In genomic region chr1:225460737-225461532, GRCh38 we compare ENCODE assay signal across 9 cellular contexts. TPM values are rescaled to one million over a fixed set of nuclear protein-coding genes. Genes with fewer than 3 reads are reported as not detected.
DNase-seq lines count a peak whose midpoint lies in the region; ATAC-seq and TF ChIP-seq lines count a peak whose summit lies in the region.
"Had no signal": no experiment of that assay in that cellular context is flagged by ENCODE, and none has a peak within 500 bp of the region (broad histone marks: within the 10 kb centered on the region; RNA-seq: fewer than 3 reads in every experiment).

No MANE protein-coding gene starts in this region.

- WGBS in right lobe of liver (ENCODE audit: insufficient coverage, low coverage, low lambda C conversion rate, missing lambda C conversion rate), result 57% methylated on average over 4 of the region's 8 CpGs
- no CpG with 5 or more reads among the region's 8 CpGs for WGBS in trophoblast cell (ENCODE audit: extremely low coverage, insufficient coverage, insufficient read length)

- H3K36me3 Mint-ChIP-seq in activated T-helper 1 cell treated with anti-CD3 and anti-CD28 coated beads, Interleukin-12 subunit alpha, Interleukin-12 subunit beta, Interleukin-2, Interleukin-4 antibody, amounts not matched to agents 30 ng/mL and 10 ng/mL and 1 ng/mL, durations not matched to agents 14 hours and 24 hours and 36 hours (ENCODE audit: low read depth), result peaks cover 3% of the 10 kb centered on the region

- no peak overlapping the region for H3K23ac ChIP-seq in trophoblast cell (ENCODE audit: low read length)

- ATAC-seq in right lobe of liver, result peak; percentile 5 to 56 (median 34)
- ATAC-seq in stimulated activated naive CD8-positive, alpha-beta T cell treated with anti-CD3 and anti-CD28 coated beads, Interleukin-15, amount 100 ng/mL, for 72 hours, result peak; percentile 93
- no peak for ATAC-seq in GM21717 (IDR thresholded peaks at IDR 0.05; ENCODE audit: unreplicated experiment)

- H4K8ac ChIP-seq in trophoblast cell (ENCODE audit: low read depth, low read length), result no peak overlapping the region

- H3K9me3 ChIP-seq in right lobe of liver (no peaks in the 10 kb centered on the region), trophoblast cell (ENCODE audit: insufficient read depth, low read depth, low read length) (peaks cover 2% of the 10 kb centered on the region)
- H3K9me3 ChIP-seq: Peyer's patch had no signal

- H3K4me3 Mint-ChIP-seq in activated T-helper 1 cell treated with anti-CD3 and anti-CD28 coated beads, Interleukin-12 subunit alpha, Interleukin-12 subunit beta, Interleukin-2, Interleukin-4 antibody, amounts not matched to agents 30 ng/mL and 10 ng/mL and 1 ng/mL, durations not matched to agents 14 hours and 24 hours and 36 hours, result peak overlapping the region; percentile 1
- peak overlapping the region in 1 of 2 donors; percentile 71 for H3K4me3 Mint-ChIP-seq in stimulated activated naive CD8-positive, alpha-beta T cell treated with anti-CD3 and anti-CD28 coated beads, Interleukin-15, amount 100 ng/mL, for 72 hours

- no peak overlapping the region for H4K12ac ChIP-seq in trophoblast cell (ENCODE audit: low read depth, low read length)

- no peak overlapping the region for H3K4me2 ChIP-seq in trophoblast cell (ENCODE audit: low read length)

- H3K4me1 Mint-ChIP-seq in activated T-helper 1 cell treated with anti-CD3 and anti-CD28 coated beads, Interleukin-12 subunit alpha, Interleukin-12 subunit beta, Interleukin-2, Interleukin-4 antibody, amounts not matched to agents 30 ng/mL and 10 ng/mL and 1 ng/mL, durations not matched to agents 14 hours and 24 hours and 36 hours (ENCODE audit: low read depth), result peaks cover 55% of the 10 kb centered on the region
- H3K4me1 Mint-ChIP-seq in stimulated activated naive CD8-positive, alpha-beta T cell treated with anti-CD3 and anti-CD28 coated beads, Interleukin-15, amount 100 ng/mL, for 72 hours, result peaks cover 57% of the 10 kb centered on the region

- no peak overlapping the region for H3K9ac ChIP-seq in trophoblast cell (ENCODE audit: low read length)

- no peak for TF ChIP-seq POLR2A in right lobe of liver (IDR thresholded peaks at IDR 0.05)

- peaks cover 0 to 11% (median 2%) of the 10 kb centered on the region in 4 donors for H3K4me1 ChIP-seq in right lobe of liver
- peaks cover 6 to 9% of the 10 kb centered on the region in 2 experiments for H3K4me1 ChIP-seq in trophoblast cell (ENCODE audit: control insufficient read depth in 1 of 2, insufficient read depth in 2 of 2, low read length in 2 of 2)

- H3K4ac ChIP-seq in trophoblast cell (ENCODE audit: low read depth, low read length), result no peak overlapping the region

- peak; percentile 77 for DNase-seq in activated CD8-positive, alpha-beta memory T cell treated with anti-CD3 and anti-CD28 coated beads for 24 hours
- DNase-seq in activated CD8-positive, alpha-beta memory T cell treated with anti-CD3 and anti-CD28 coated beads, Interleukin-2, amount 50 U/mL, for 48 hours, result no peak
- DNase-seq in activated T-helper 1 cell treated with anti-CD3 and anti-CD28 coated beads, Interleukin-12 subunit alpha, Interleukin-12 subunit beta, Interleukin-2, Interleukin-4 antibody, amounts not matched to agents 30 ng/mL and 10 ng/mL and 1 ng/mL, durations not matched to agents 14 hours and 24 hours and 36 hours (ENCODE audit: low spot score), result no peak
- DNase-seq in right lobe of liver (no peak), amygdala (lab: John Stamatoyannopoulos, UW) (no peak), trophoblast cell (no peak)
- peak in 1 of 2 donors; percentile 66 for DNase-seq in stimulated activated naive CD8-positive, alpha-beta T cell treated with anti-CD3 and anti-CD28 coated beads, Interleukin-15, amount 100 ng/mL, for 72 hours

- no peaks in the 10 kb centered on the region for H3K9me3 Mint-ChIP-seq in activated T-helper 1 cell treated with anti-CD3 and anti-CD28 coated beads, Interleukin-12 subunit alpha, Interleukin-12 subunit beta, Interleukin-2, Interleukin-4 antibody, amounts not matched to agents 30 ng/mL and 10 ng/mL and 1 ng/mL, durations not matched to agents 14 hours and 24 hours and 36 hours
- no peaks in the 10 kb centered on the region for H3K9me3 Mint-ChIP-seq in stimulated activated naive CD8-positive, alpha-beta T cell treated with anti-CD3 and anti-CD28 coated beads, Interleukin-15, amount 100 ng/mL, for 72 hours

- H3K27me3 Mint-ChIP-seq in activated T-helper 1 cell treated with anti-CD3 and anti-CD28 coated beads, Interleukin-12 subunit alpha, Interleukin-12 subunit beta, Interleukin-2, Interleukin-4 antibody, amounts not matched to agents 30 ng/mL and 10 ng/mL and 1 ng/mL, durations not matched to agents 14 hours and 24 hours and 36 hours (ENCODE audit: insufficient read depth), result no peaks in the 10 kb centered on the region
- H3K27me3 Mint-ChIP-seq in stimulated activated naive CD8-positive, alpha-beta T cell treated with anti-CD3 and anti-CD28 coated beads, Interleukin-15, amount 100 ng/mL, for 72 hours, result no peaks in the 10 kb centered on the region

- no peaks in the 10 kb centered on the region for H3K27me3 ChIP-seq in right lobe of liver
- no peaks in the 10 kb centered on the region for H3K27me3 ChIP-seq in trophoblast cell (ENCODE audit: insufficient read depth, low read length)
- H3K27me3 ChIP-seq: Peyer's patch had no signal

- H3K79me1 ChIP-seq in trophoblast cell (ENCODE audit: low read length), result peaks cover 2% of the 10 kb centered on the region

- no peak for TF ChIP-seq CTCF in right lobe of liver (IDR thresholded peaks at IDR 0.05)

- no peak overlapping the region for H3K18ac ChIP-seq in trophoblast cell (ENCODE audit: low read length)

- no peak overlapping the region for H3K4me3 ChIP-seq in right lobe of liver
- no peak overlapping the region for H3K4me3 ChIP-seq in trophoblast cell (ENCODE audit: low read depth, low read length)
- H3K4me3 ChIP-seq: Peyer's patch had no signal

- H3K36me3 ChIP-seq in right lobe of liver (no peaks in the 10 kb centered on the region), trophoblast cell (ENCODE audit: control insufficient read depth in 1 of 2, insufficient read depth in 2 of 2, low read length in 2 of 2) (no peaks in the 10 kb centered on the region)
- H3K36me3 ChIP-seq: Peyer's patch had no signal

- H3K79me2 ChIP-seq in trophoblast cell (ENCODE audit: control insufficient read depth, insufficient read depth, low read length, poor library complexity), result no peaks in the 10 kb centered on the region

- H2BK120ac ChIP-seq in trophoblast cell (ENCODE audit: insufficient read depth, low read length, poor library complexity), result no peak overlapping the region

- no peak overlapping the region for H3K14ac ChIP-seq in trophoblast cell (ENCODE audit: low read length)

- no peak overlapping the region for H2BK5ac ChIP-seq in trophoblast cell (ENCODE audit: low read depth, low read length, poor library complexity)

- H2AK5ac ChIP-seq in trophoblast cell (ENCODE audit: low read length), result no peak overlapping the region

- H4K91ac ChIP-seq in trophoblast cell (ENCODE audit: low read depth, low read length), result no peak overlapping the region

- H3K27ac ChIP-seq in right lobe of liver, result no peak overlapping the region
- no peak overlapping the region for H3K27ac ChIP-seq in trophoblast cell (ENCODE audit: low read depth, low read length)

- no peak overlapping the region for H2AFZ ChIP-seq in trophoblast cell (ENCODE audit: insufficient read depth, low read length, poor library complexity)

- H3K27ac Mint-ChIP-seq in activated T-helper 1 cell treated with anti-CD3 and anti-CD28 coated beads, Interleukin-12 subunit alpha, Interleukin-12 subunit beta, Interleukin-2, Interleukin-4 antibody, amounts not matched to agents 30 ng/mL and 10 ng/mL and 1 ng/mL, durations not matched to agents 14 hours and 24 hours and 36 hours, result peak overlapping the region; percentile 73
- H3K27ac Mint-ChIP-seq in stimulated activated naive CD8-positive, alpha-beta T cell treated with anti-CD3 and anti-CD28 coated beads, Interleukin-15, amount 100 ng/mL, for 72 hours, result peak overlapping the region; percentile 6 to 66

- H2BK12ac ChIP-seq in trophoblast cell (ENCODE audit: low read length), result no peak overlapping the region

- intact Hi-C loops in activated T-helper 1 cell treated with anti-CD3 and anti-CD28 coated beads, Interleukin-12 subunit alpha, Interleukin-12 subunit beta, Interleukin-2, Interleukin-4 antibody, amounts not matched to agents 30 ng/mL and 10 ng/mL and 1 ng/mL, durations not matched to agents 14 hours and 24 hours and 36 hours (cut with micrococcal nuclease), result loop anchor here (10.0 kb wide), 1 partner anchor 966 kb away; no protein-coding TSS in a partner anchor
- intact Hi-C loops in right lobe of liver (cut with DNase I), result no loop called here

RNA-seq across cellular contexts. Expression of gene LBR, which starts 33.1 kb away (rescaled TPM):
- total RNA-seq in activated T-helper 1 cell treated with anti-CD3 and anti-CD28 coated beads, Interleukin-12 subunit alpha, Interleukin-12 subunit beta, Interleukin-2, Interleukin-4 antibody, amounts not matched to agents 30 ng/mL and 10 ng/mL and 1 ng/mL, durations not matched to agents 14 hours and 24 hours and 36 hours, result 176 TPM in 2 replicates
- total RNA-seq in right lobe of liver, result 10 to 100 TPM; 21.9 to 41.8 (median 31.4) TPM
- polyA plus RNA-seq in trophoblast cell (2013), result 46.6 and 47.2 TPM in 2 replicates
